In genomic region chr2:238499731-238500570, GRCh38 we compare ENCODE assay signal across 18 cellular contexts.
DNase-seq lines count a peak whose midpoint lies in the region; ATAC-seq and TF ChIP-seq lines count a peak whose summit lies in the region.
"Had no signal": no experiment of that assay in that cellular context is flagged by ENCODE, and none has a peak within 500 bp of the region (broad histone marks: within the 10 kb centered on the region; RNA-seq: fewer than 3 reads in every experiment).

No MANE protein-coding gene starts in this region.

- no peaks in the 10 kb centered on the region for H3K27me3 Mint-ChIP-seq in neural crest cell (ENCODE audit: low read depth)

- TF ChIP-seq CTCF in neural crest cell (conservative IDR thresholded peaks at IDR 0.05) (no peak), foreskin fibroblast (IDR thresholded peaks at IDR 0.05; ENCODE audit: low read depth, low read length) (no peak)

- peak; percentile 40 for DNase-seq in activated CD8-positive, alpha-beta memory T cell treated with anti-CD3 and anti-CD28 coated beads for 24 hours
- no peak for DNase-seq in activated CD8-positive, alpha-beta memory T cell treated with anti-CD3 and anti-CD28 coated beads, Interleukin-2, amount 50 U/mL, for 4 hours
- DNase-seq in astrocyte of the hippocampus (ENCODE audit: low read depth, low spot score) (peak; percentile 92), neural crest cell (ENCODE audit: low read depth, low spot score) (no peak), SK-N-DZ (ENCODE audit: low spot score) (no peak), foreskin fibroblast (no peak)
- DNase-seq: 8988T, C1 segment of cervical spinal cord, COR-L47, DMS53, NCI-H1436 treated with DMSO at 0.1 percent for 48 hours, NCI-H2081, NCI-H524, RPMI8226 had no signal

- H3K27ac Mint-ChIP-seq in neural crest cell (ENCODE audit: unreplicated experiment) = peak overlapping the region; percentile 67

- ATAC-seq in GM21515 (IDR thresholded peaks at IDR 0.05; ENCODE audit: unreplicated experiment) (no peak), HG03469 (IDR thresholded peaks at IDR 0.05; ENCODE audit: unreplicated experiment) (no peak)
- ATAC-seq: HCT116, K562 had no signal

- no peak overlapping the region for H3K4me3 ChIP-seq in foreskin fibroblast (ENCODE audit: low read depth in 1 of 2, low read length in 2 of 2)
- H3K4me3 ChIP-seq: K562 had no signal

- H3K36me3 Mint-ChIP-seq in neural crest cell (ENCODE audit: low read depth) = no peaks in the 10 kb centered on the region

- peaks cover 4% of the 10 kb centered on the region for H3K9me3 Mint-ChIP-seq in neural crest cell

- H3K4me3 Mint-ChIP-seq in neural crest cell = no peak overlapping the region

- H3K4me1 Mint-ChIP-seq in neural crest cell = peaks cover 10% of the 10 kb centered on the region

Comparison
In these comparisons a context has a peak if more than half of its experiments do, and no peak if none do; other contexts are left out.
1. DNase-seq: peak in activated CD8-positive, alpha-beta memory T cell treated with anti-CD3 and anti-CD28 coated beads for 24 hours (single experiment) and astrocyte of the hippocampus (single experiment); none in activated CD8-positive, alpha-beta memory T cell treated with anti-CD3 and anti-CD28 coated beads, Interleukin-2, amount 50 U/mL, for 4 hours (single experiment), neural crest cell (single experiment), SK-N-DZ (single experiment) and foreskin fibroblast (0 of 2).